ENCODE assay signal across 17 cellular contexts in the genomic region with DNA sequence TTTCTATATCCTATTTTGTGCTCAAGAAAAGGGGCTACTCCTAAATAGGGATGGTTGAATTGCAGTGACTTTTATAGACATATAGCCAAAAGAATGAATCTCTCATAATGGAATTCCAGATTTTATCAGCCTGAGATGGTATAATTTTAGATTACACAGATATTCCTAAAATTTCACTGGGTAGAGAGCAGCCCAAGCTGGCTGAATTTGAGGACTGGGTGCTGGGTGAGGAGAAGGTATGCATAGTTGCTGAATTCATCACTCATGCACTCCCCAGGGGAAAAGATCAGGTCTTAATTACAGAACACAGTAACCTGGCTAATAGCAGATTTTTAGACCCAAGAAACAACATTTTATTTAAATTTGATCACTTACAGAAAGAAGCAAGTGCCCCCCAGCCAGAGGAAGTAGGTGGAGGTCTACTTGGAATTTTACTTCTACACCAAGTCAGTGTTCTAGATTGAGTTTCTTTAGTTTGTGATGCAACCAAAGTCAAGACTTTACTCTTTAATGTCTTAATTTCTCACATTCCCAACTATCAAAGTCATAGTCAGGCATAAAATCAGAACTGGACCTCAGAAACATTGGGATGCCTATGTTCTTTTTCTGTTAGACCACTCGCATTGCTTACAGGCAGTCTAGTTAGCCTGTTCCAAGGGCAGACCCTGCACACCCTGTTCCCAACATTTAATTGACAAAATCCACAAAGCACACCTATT.
DNase-seq lines count a peak whose midpoint lies in the region; TF ChIP-seq lines count a peak whose summit lies in the region.
"Had no signal": no experiment of that assay in that cellular context is flagged by ENCODE, and none has a peak within 500 bp of the region (broad histone marks: within the 10 kb centered on the region; RNA-seq: fewer than 3 reads in every experiment).

No MANE protein-coding gene starts in this region.

- POLR2A ChIA-PET in GM10248 (lab: Yijun Ruan, JAX) = no interaction called here

- no peaks in the 10 kb centered on the region for H3K27me3 Mint-ChIP-seq in chondrocyte (ENCODE audit: low read depth)

- no peak overlapping the region for H3K4me3 Mint-ChIP-seq in chondrocyte (ENCODE audit: unreplicated experiment)
- H3K4me3 Mint-ChIP-seq: CD4-positive, alpha-beta T cell; H9 had no signal

- H3K27ac Mint-ChIP-seq in chondrocyte (ENCODE audit: unreplicated experiment) = peak overlapping the region; percentile 75
- H3K27ac Mint-ChIP-seq: CD4-positive, alpha-beta T cell had no signal

- H3K4me1 Mint-ChIP-seq in chondrocyte (ENCODE audit: low read depth) = peaks cover 58% of the 10 kb centered on the region

- CTCF ChIA-PET in GM10248 (lab: Yijun Ruan, JAX) = no interaction called here

- peak; percentile 74 for DNase-seq in EH (ENCODE audit: low read depth)
- peak; percentile 31 for DNase-seq in M059J (ENCODE audit: low read depth)
- no peak for DNase-seq in chondrocyte (ENCODE audit: low spot score)
- DNase-seq in amygdala (lab: John Stamatoyannopoulos, UW) = no peak
- no peak for DNase-seq in GM10248 (ENCODE audit: extremely low spot score)
- DNase-seq in NCI-H1417 (lab: John Stamatoyannopoulos, UW) = no peak
- DNase-seq in SKM-1 (lab: John Stamatoyannopoulos, UW; ENCODE audit: unreplicated experiment) = no peak
- DNase-seq: CD4-positive, alpha-beta T cell; DMS153; H9; IMR-90; NCI-H1436 treated with DMSO at 0.1 percent for 48 hours; NCI-H2029; NCI-H345; NCI-H524 treated with DMSO at 0.1 percent for 48 hours; RPMI8226; SIG-M5 had no signal

- no peaks in the 10 kb centered on the region for H3K36me3 Mint-ChIP-seq in chondrocyte (ENCODE audit: low read depth)

- TF ChIP-seq CTCF in chondrocyte (IDR thresholded peaks at IDR 0.05) (no peak), GM10248 (IDR thresholded peaks at IDR 0.05; ENCODE audit: control extremely low read depth, extremely low read depth, low read depth, missing control alignments) (no peak)

- no peaks in the 10 kb centered on the region for H3K9me3 Mint-ChIP-seq in chondrocyte (ENCODE audit: low read depth)
- H3K9me3 Mint-ChIP-seq: CD4-positive, alpha-beta T cell had no signal

Comparison
In these comparisons a context has a peak if more than half of its experiments do, and no peak if none do; other contexts are left out.
1. DNase-seq: peak in EH (single experiment) and M059J (single experiment); none in chondrocyte (single experiment), amygdala (0 of 56), GM10248 (single experiment), NCI-H1417 (0 of 3) and SKM-1 (single experiment).